Comparison of ENCODE assay signal across 17 cellular contexts in genomic region chr3:6680119-6680806, GRCh38.
A peak's percentile ranks its signal among the peaks of the same experiment; 100 is the strongest.
DNase-seq lines count a peak whose midpoint lies in the region; ATAC-seq and TF ChIP-seq lines count a peak whose summit lies in the region.
"Had no signal": no experiment of that assay in that cellular context is flagged by ENCODE, and none has a peak within 500 bp of the region (broad histone marks: within the 10 kb centered on the region; RNA-seq: fewer than 3 reads in every experiment).

No MANE protein-coding gene starts in this region.

- H3K23ac ChIP-seq in neuronal stem cell (ENCODE audit: low read depth, low read length, poor library complexity) = no peak overlapping the region

- no peak overlapping the region for H3K18ac ChIP-seq in neuronal stem cell (ENCODE audit: low read length)

- no peak overlapping the region for H2AK5ac ChIP-seq in neuronal stem cell (ENCODE audit: low read depth, low read length)

- H2AFZ ChIP-seq in neuronal stem cell (ENCODE audit: low read length) = no peak overlapping the region

- no peak overlapping the region for H2BK5ac ChIP-seq in neuronal stem cell (ENCODE audit: low read length)

- H4K91ac ChIP-seq in neuronal stem cell (ENCODE audit: low read depth, low read length, poor library complexity) = no peak overlapping the region

- ATAC-seq in GM18508 (IDR thresholded peaks at IDR 0.05; ENCODE audit: insufficient read depth, unreplicated experiment) (peak; percentile 96), HG02938 (IDR thresholded peaks at IDR 0.05; ENCODE audit: unreplicated experiment) (peak; percentile 99), HG03565 (IDR thresholded peaks at IDR 0.05; ENCODE audit: unreplicated experiment) (peak; percentile 91), HG03196 (IDR thresholded peaks at IDR 0.05; ENCODE audit: unreplicated experiment) (no peak)
- ATAC-seq: activated T-helper 17 cell treated with anti-CD3 and anti-CD28 coated beads, Interleukin-2, amount 50 U/mL, for 72 hours had no signal

- H3K27ac ChIP-seq in neuronal stem cell (replicated peaks; ENCODE audit: low read length) = no peak overlapping the region
- H3K27ac ChIP-seq: HL-60, prostate gland, SK-N-MC had no signal

- no CpG with 5 or more reads among the region's 3 CpGs for WGBS in neuronal stem cell (ENCODE audit: extremely low coverage in 2 of 2, insufficient read length in 2 of 2, insufficient replicate concordance in 1 of 2), 2 donors

- no peak overlapping the region for H3K9ac ChIP-seq in neuronal stem cell (ENCODE audit: low read depth, low read length, poor library complexity)

- H3K4me1 ChIP-seq in neuronal stem cell (ENCODE audit: control insufficient read depth in 2 of 2, insufficient read depth in 1 of 2, low read depth in 1 of 2, low read length in 2 of 2) = no peaks in the 10 kb centered on the region
- H3K4me1 ChIP-seq: prostate gland had no signal

- no peaks in the 10 kb centered on the region for H3K27me3 ChIP-seq in neuronal stem cell (ENCODE audit: control insufficient read depth in 3 of 3, insufficient read depth in 3 of 3, low read depth in 1 of 3, low read length in 3 of 3)

- H2BK12ac ChIP-seq in neuronal stem cell (ENCODE audit: low read length) = no peak overlapping the region

- H3K36me3 ChIP-seq in neuronal stem cell (replicated peaks in 1 of 2; ENCODE audit: control insufficient read depth in 2 of 2, insufficient read depth in 2 of 2, low read length in 2 of 2) = no peaks in the 10 kb centered on the region
- H3K36me3 ChIP-seq: prostate gland had no signal

- no peaks in the 10 kb centered on the region for H3K79me1 ChIP-seq in neuronal stem cell (ENCODE audit: low read depth, low read length)

- no peak overlapping the region for H4K8ac ChIP-seq in neuronal stem cell (ENCODE audit: low read depth, low read length)

- H2BK15ac ChIP-seq in neuronal stem cell (ENCODE audit: low read length) = no peak overlapping the region

- H3K4me2 ChIP-seq in neuronal stem cell (ENCODE audit: insufficient read depth, low read length, poor library complexity, severe bottlenecking) = no peak overlapping the region

- H2BK120ac ChIP-seq in neuronal stem cell (ENCODE audit: low read depth, low read length) = no peak overlapping the region

- no peak for TF ChIP-seq CTCF in GM20000 (IDR thresholded peaks at IDR 0.05; ENCODE audit: extremely low read depth, missing control alignments)

- peak; percentile 56 for DNase-seq in GM20000 (ENCODE audit: low spot score)
- DNase-seq in neuronal stem cell (ENCODE audit: low spot score) = no peak
- no peak for DNase-seq in DMS 273 (lab: John Stamatoyannopoulos, UW; ENCODE audit: unreplicated experiment)
- no peak for DNase-seq in NCI-H2171 (lab: John Stamatoyannopoulos, UW)
- DNase-seq: activated CD4-positive, CD25-positive, alpha-beta regulatory T cell treated with anti-CD3 and anti-CD28 coated beads, Interleukin-2, amount 50 U/mL, for 72 hours; GDM1; NCI-H1048; NCI-H774; stimulated activated CD4-positive, alpha-beta T cell treated with anti-CD3 and anti-CD28 coated beads, Interleukin-4, amount 100 ng/mL, for 4 hours had no signal

- H3K4me3 ChIP-seq in neuronal stem cell (ENCODE audit: low read length in 2 of 2) = no peak overlapping the region
- H3K4me3 ChIP-seq: prostate gland, SK-N-MC had no signal

- H3K14ac ChIP-seq in neuronal stem cell (ENCODE audit: low read length) = no peak overlapping the region

- H3K4ac ChIP-seq in neuronal stem cell (ENCODE audit: low read length) = no peak overlapping the region

- no peaks in the 10 kb centered on the region for H3K9me3 ChIP-seq in neuronal stem cell (replicated peaks in 1 of 2; ENCODE audit: control insufficient read depth in 2 of 2, insufficient read depth in 1 of 2, low read depth in 1 of 2, low read length in 2 of 2)
- H3K9me3 ChIP-seq: prostate gland had no signal
